16 cellular contexts compared by ENCODE assay signal in the genomic region with DNA sequence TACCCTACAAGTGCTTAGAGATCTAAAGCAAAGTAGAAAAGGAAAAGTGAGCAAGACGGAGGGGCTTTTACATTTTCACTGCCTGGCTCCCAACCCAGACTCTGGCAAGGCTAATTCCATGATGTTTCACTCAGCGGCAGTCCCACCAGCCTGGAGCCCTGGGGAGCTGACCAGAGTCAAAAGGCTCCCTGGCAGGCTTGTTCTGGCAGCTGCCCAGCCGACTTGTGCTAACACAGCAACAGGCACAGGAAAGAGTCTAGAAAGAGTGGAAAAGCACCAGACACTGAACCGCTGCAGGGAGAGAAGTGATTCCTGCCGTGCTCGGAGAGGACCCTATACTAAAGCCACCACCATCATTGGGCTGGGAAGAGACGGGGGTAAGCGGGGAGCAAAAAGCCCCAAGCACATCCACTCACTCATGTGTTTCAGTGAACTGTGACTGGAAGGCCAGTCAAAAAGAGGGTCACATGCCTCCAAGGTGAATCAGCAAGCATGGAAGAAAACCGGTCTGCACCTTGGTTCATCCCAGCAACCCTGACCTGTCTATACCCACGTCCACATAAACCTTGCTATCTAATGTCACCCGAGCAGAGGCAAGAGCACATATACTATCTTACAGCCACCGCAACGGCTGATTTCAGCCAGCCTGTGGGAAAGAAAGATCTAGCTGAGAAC. TPM values are rescaled to one million over a fixed set of nuclear protein-coding genes. Genes with fewer than 3 reads are reported as not detected.
DNase-seq lines count a peak whose midpoint lies in the region; ATAC-seq and TF ChIP-seq lines count a peak whose summit lies in the region.
"Had no signal": no experiment of that assay in that cellular context is flagged by ENCODE, and none has a peak within 500 bp of the region (broad histone marks: within the 10 kb centered on the region; RNA-seq: fewer than 3 reads in every experiment).

No MANE protein-coding gene starts in this region.

- in situ Hi-C loops in GM23248 (cut with MboI), result no loop called here

- no peaks in the 10 kb centered on the region for H3K27me3 ChIP-seq in GM23248 (replicated peaks; ENCODE audit: insufficient read depth)

- no peaks in the 10 kb centered on the region; the same call in 1 of the 2 replicates for H3K36me3 ChIP-seq in GM23248 (ENCODE audit: low read depth)

- H3K9me3 ChIP-seq in GM23248 (ENCODE audit: low read depth), result no peaks in the 10 kb centered on the region

- H3K9ac ChIP-seq in GM23248, result no peak overlapping the region

- H3K27ac ChIP-seq in GM23248, result no peak overlapping the region

- H3K4me2 ChIP-seq in GM23248 (ENCODE audit: unreplicated experiment), result no peak overlapping the region

- ATAC-seq in left ventricle myocardium superior (peak; percentile 67), HG03039 (IDR thresholded peaks at IDR 0.05; ENCODE audit: unreplicated experiment) (no peak)
- ATAC-seq: HCT116 had no signal

- intact Hi-C loops in left ventricle myocardium superior (cut with micrococcal nuclease), result loop anchor here (5.0 kb wide), 1 partner anchor 64 kb away; no protein-coding TSS in a partner anchor

- 87 to 91% methylated on average over 13 of the region's 13 CpGs for WGBS in GM23248 (ENCODE audit: low coverage in 1 of 2, low lambda C conversion rate in 2 of 2, missing lambda C conversion rate in 2 of 2), 2 experiments

- H4K20me1 ChIP-seq in GM23248 (ENCODE audit: insufficient read depth), result 0 out of 2 replicates have a peak, but pooled peaks cover 6% of the 10 kb centered on the region

- DNase-seq in NCI-H69 (lab: John Stamatoyannopoulos, UW) (peak; percentile 78), choroid plexus epithelial cell (ENCODE audit: low read depth) (peak; percentile 65), left ventricle myocardium superior (peak; percentile 84), renal cortical epithelial cell (ENCODE audit: low read depth) (peak; percentile 54), NCI-H82 treated with DMSO at 0.1 percent for 48 hours (lab: John Stamatoyannopoulos, UW; ENCODE audit: unreplicated experiment) (no peak), COLO668 (lab: John Stamatoyannopoulos, UW; ENCODE audit: unreplicated experiment) (no peak), GM23248 (no peak)
- DNase-seq: activated CD4-positive, alpha-beta T cell treated with anti-CD3 and anti-CD28 coated beads, Interleukin-2, amount 50 U/mL, for 4 hours; activated effector memory CD4-positive, alpha-beta T cell treated with Interleukin-2 at 50 U/mL for 16 hours; cerebellar nuclear complex; NCI-H1417 treated with DMSO at 0.1 percent for 48 hours; RPMI8226 had no signal

- no peaks in the 10 kb centered on the region for H3K9me2 ChIP-seq in GM23248 (ENCODE audit: insufficient read depth)

- no peak overlapping the region for H2AFZ ChIP-seq in GM23248

- H3K4me3 ChIP-seq in choroid plexus epithelial cell (ENCODE audit: low read depth, low read length) (no peak overlapping the region), GM23248 (no peak overlapping the region)

- peaks cover 21% of the 10 kb centered on the region for H3F3A ChIP-seq in GM23248 (ENCODE audit: insufficient read depth)

- no peak for TF ChIP-seq CTCF in choroid plexus epithelial cell (conservative IDR thresholded peaks at IDR 0.05; ENCODE audit: low read depth, low read length)

- no peaks in the 10 kb centered on the region for H3K4me1 ChIP-seq in GM23248 (ENCODE audit: insufficient read depth)

- H3K79me2 ChIP-seq in GM23248 (ENCODE audit: insufficient read depth), result peaks cover 52% of the 10 kb centered on the region

RNA-seq across cellular contexts. Expression of gene SMIM12, which starts 8.0 kb away (rescaled TPM):
- total RNA-seq in left ventricle myocardium superior (33.6 TPM), renal cortical epithelial cell (40.1 and 46.4 TPM in 2 replicates)
- 17.9 and 20.4 TPM in 2 replicates for total RNA-seq in GM23248 (2014; rRNA removed; shearing (Covaris generic))
- polyA plus RNA-seq in GM23248 (2016; fragmentation: Nextera tagmentation; extraction: Ambion mirVana), result 50.1 and 51.6 TPM in 2 replicates

RNA-seq across cellular contexts. Expression of gene GJA4, which starts 58.8 kb away (rescaled TPM):
- 19.1 TPM for total RNA-seq in left ventricle myocardium superior
- total RNA-seq in renal cortical epithelial cell, result not detected in 2 replicates
- total RNA-seq in GM23248 (2014; rRNA removed; shearing (Covaris generic)), result not detected in 2 replicates
- polyA plus RNA-seq in GM23248 (2016; fragmentation: Nextera tagmentation; extraction: Ambion mirVana), result not detected in 2 replicates
- total RNA-seq: Daoy, NCI-H460 had no signal

Comparison
In these comparisons a context has a peak if more than half of its experiments do, and no peak if none do; other contexts are left out.
1. DNase-seq: peak in NCI-H69 (single experiment), choroid plexus epithelial cell (single experiment), left ventricle myocardium superior (single experiment) and renal cortical epithelial cell (single experiment); none in NCI-H82 treated with DMSO at 0.1 percent for 48 hours (single experiment), COLO668 (single experiment) and GM23248 (single experiment).
2. RNA of gene GJA4, which starts 58.8 kb away (total RNA-seq): 19.1 TPM in left ventricle myocardium superior (single experiment); not detected in renal cortical epithelial cell and not detected in GM23248; every median in the first group is over 10 times any median in the second.